ENCODE assay signal across 15 cellular contexts in the genomic region with DNA sequence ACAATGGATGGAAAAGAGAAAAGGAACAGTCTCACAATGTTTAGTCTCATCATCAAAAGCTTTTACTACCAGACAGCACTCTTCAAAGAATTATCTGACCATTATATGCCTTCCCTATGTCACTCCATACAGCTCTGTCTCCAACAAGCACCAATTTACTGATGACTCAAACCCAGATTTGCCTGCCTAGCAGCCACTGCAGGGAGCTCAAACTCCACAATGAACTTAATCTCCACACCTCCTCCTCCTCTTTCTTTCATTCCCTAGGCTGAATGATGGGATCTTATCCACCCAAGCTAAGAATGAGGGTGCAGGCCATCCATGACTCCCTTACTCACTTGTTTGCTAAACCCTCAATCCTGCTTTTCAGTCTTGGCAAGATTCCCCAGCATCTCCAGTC. TPM values are rescaled to one million over a fixed set of nuclear protein-coding genes. Genes with fewer than 3 reads are reported as not detected.
A peak's percentile ranks its signal among the peaks of the same experiment; 100 is the strongest.
DNase-seq lines count a peak whose midpoint lies in the region; ATAC-seq, FAIRE-seq and TF ChIP-seq lines count a peak whose summit lies in the region.
"Had no signal": no experiment of that assay in that cellular context is flagged by ENCODE, and none has a peak within 500 bp of the region (broad histone marks: within the 10 kb centered on the region; RNA-seq: fewer than 3 reads in every experiment).

No MANE protein-coding gene starts in this region.

- peak; percentile 64 for FAIRE-seq in H54 (lab: Jason Lieb, UNC)
- FAIRE-seq: G401.6 had no signal

- no TSS peak for BruUV-seq in A673 (replicated peaks; lab: Mats Ljungman, UMichigan)

- ATAC-seq in GM21529 (IDR thresholded peaks at IDR 0.05; ENCODE audit: unreplicated experiment) (no peak), GM19397 (IDR thresholded peaks at IDR 0.05; ENCODE audit: unreplicated experiment) (no peak), HG03565 (IDR thresholded peaks at IDR 0.05; ENCODE audit: unreplicated experiment) (no peak)

- POLR2A ChIA-PET in A673 (lab: Charles Lee; ENCODE audit: low non-redundant PET), result interaction anchor here (0.6 kb wide), 1 partner anchor 176 kb away, joined by 7 read pairs; no protein-coding TSS in a partner anchor

- CTCF ChIA-PET in A673 (lab: Charles Lee), result no interaction called here

- TF ChIP-seq CTCF in A673 (conservative IDR thresholded peaks at IDR 0.05; ENCODE audit: low read depth, low read length), result no peak

- no peak overlapping the region for H3K4me3 ChIP-seq in A673 (ENCODE audit: low read depth, low read length, poor library complexity, severe bottlenecking)
- H3K4me3 ChIP-seq: left ventricle myocardium inferior had no signal

- no peaks in the 10 kb centered on the region for H3K36me3 ChIP-seq in A673 (ENCODE audit: insufficient read depth, low read length, poor library complexity, severe bottlenecking)

- H3K4me1 ChIP-seq in A673 (ENCODE audit: insufficient read depth, low read length, poor library complexity, severe bottlenecking), result no peaks in the 10 kb centered on the region

- H3K9me3 ChIP-seq in A673 (ENCODE audit: low read depth, low read length, poor library complexity, severe bottlenecking), result no peaks in the 10 kb centered on the region
- H3K9me3 ChIP-seq: left ventricle myocardium inferior, neutrophil had no signal

- DNase-seq in A673 (ENCODE audit: low spot score) (peak; percentile 25), H54 (ENCODE audit: insufficient read length, low spot score) (no peak), amniotic epithelial cell (ENCODE audit: low read depth) (peak; percentile 89), kidney glomerular epithelial cell (lab: John Stamatoyannopoulos, UW) (peak; percentile 23), NCI-H2081 (lab: John Stamatoyannopoulos, UW) (no peak)
- DNase-seq: left ventricle myocardium inferior, NCI-H1092 treated with DMSO at 0.1 percent for 48 hours, NCI-H446, RPMI8226, T-helper 9 cell had no signal

- intact Hi-C loops in A673 (cut with micrococcal nuclease; ENCODE audit: unreplicated experiment), result no loop called here

- no peak overlapping the region for H3K27ac ChIP-seq in A673 (ENCODE audit: low read depth, low read length, poor library complexity, severe bottlenecking)
- H3K27ac ChIP-seq: left ventricle myocardium inferior, neutrophil had no signal

- TF ChIP-seq POLR2A in H54 (IDR thresholded peaks at IDR 0.05; ENCODE audit: low read depth, low read length), result no peak

- no peaks in the 10 kb centered on the region for H3K27me3 ChIP-seq in A673 (replicated peaks; ENCODE audit: insufficient read depth, low read depth, low read length, poor library complexity)
- H3K27me3 ChIP-seq: neutrophil had no signal

RNA-seq across cellular contexts. Expression of gene NBEAL2, which starts 45.5 kb away (rescaled TPM):
- total RNA-seq in A673 (2021), result 15.7 and 17.8 TPM in 2 replicates

RNA-seq across cellular contexts. Expression of gene CCDC12, which starts 48.4 kb away (rescaled TPM):
- total RNA-seq in A673 (2021), result 28.2 and 31.3 TPM in 2 replicates

Comparison
In these comparisons a context has a peak if more than half of its experiments do, and no peak if none do; other contexts are left out.
1. DNase-seq: peak in A673 (single experiment), amniotic epithelial cell (single experiment) and kidney glomerular epithelial cell (single experiment); none in H54 (single experiment) and NCI-H2081 (0 of 2).